9 cellular contexts compared by ENCODE assay signal in genomic region chr15:25605171-25605570, GRCh38.
"Had no signal": no experiment of that assay in that cellular context is flagged by ENCODE, and none has a peak within 500 bp of the region (broad histone marks: within the 10 kb centered on the region; RNA-seq: fewer than 3 reads in every experiment).

No MANE protein-coding gene starts in this region.

- H3K4me1 Mint-ChIP-seq: IgD-negative memory B cell had no signal

- H3K9ac ChIP-seq: GM23248 had no signal

- H3K27ac ChIP-seq: GM23248, HL-60 had no signal

- DNase-seq: GM23248, GOT3, H9, HFFc6, KBM-7 had no signal

- H3K4me3 Mint-ChIP-seq: H9, HFFc6, IgD-negative memory B cell had no signal

- ATAC-seq: HCT116, HepG2 had no signal

- H3K4me3 ChIP-seq: GM23248 had no signal

- H3K27ac Mint-ChIP-seq: HFFc6, IgD-negative memory B cell had no signal

- H3K9me3 Mint-ChIP-seq: HFFc6 had no signal

- H2AFZ ChIP-seq: GM23248 had no signal

- H3K27me3 Mint-ChIP-seq: IgD-negative memory B cell had no signal

- H3K36me3 Mint-ChIP-seq: IgD-negative memory B cell had no signal
